In genomic region chr4:78323439-78323838, GRCh38 we compare ENCODE assay signal across 2 cellular contexts.
TF ChIP-seq lines count a peak whose summit lies in the region.

No MANE protein-coding gene starts in this region.

TF ChIP-seq in GM23338, 12 proteins besides CTCF, POLR2A, EP300 and RAD21 (continued from another document):
- TF ChIP-seq REST (IDR thresholded peaks at IDR 0.05; ENCODE audit: unreplicated experiment) (no peak), EZH2 (IDR thresholded peaks at IDR 0.05; ENCODE audit: low read depth, unreplicated experiment) (no peak), ZNF114 (CRISPR knock-in tag; IDR thresholded peaks at IDR 0.05) (no peak), ZNF462 (CRISPR knock-in tag; IDR thresholded peaks at IDR 0.05) (no peak), STAT1 (IDR thresholded peaks at IDR 0.05; ENCODE audit: unreplicated experiment) (no peak), CREB1 (CRISPR knock-in tag; IDR thresholded peaks at IDR 0.05; ENCODE audit: low read depth) (no peak)
TF ChIP-seq in GM23338: peak in this region for 0.

TF ChIP-seq in WTC11, 78 proteins besides CTCF, POLR2A, EP300 and RAD21 (continued from another document):
- TF ChIP-seq PRDM15 (CRISPR knock-in tag; IDR thresholded peaks at IDR 0.05) (no peak), ZBTB43 (CRISPR knock-in tag; IDR thresholded peaks at IDR 0.05) (no peak), CREB1 (CRISPR knock-in tag; IDR thresholded peaks at IDR 0.05) (no peak), HMGA2 (CRISPR knock-in tag; IDR thresholded peaks at IDR 0.05) (no peak), ZNF138 (CRISPR knock-in tag; conservative IDR thresholded peaks at IDR 0.05) (no peak), ZNF396 (CRISPR knock-in tag; IDR thresholded peaks at IDR 0.05; ENCODE audit: borderline replicate concordance) (no peak), NR3C1 (CRISPR knock-in tag; conservative IDR thresholded peaks at IDR 0.05; ENCODE audit: low read depth) (no peak), GRHL2 (CRISPR knock-in tag; IDR thresholded peaks at IDR 0.05; ENCODE audit: insufficient replicate concordance, severe bottlenecking) (no peak)
